1 cellular context compared by ENCODE assay signal in the genomic region with DNA sequence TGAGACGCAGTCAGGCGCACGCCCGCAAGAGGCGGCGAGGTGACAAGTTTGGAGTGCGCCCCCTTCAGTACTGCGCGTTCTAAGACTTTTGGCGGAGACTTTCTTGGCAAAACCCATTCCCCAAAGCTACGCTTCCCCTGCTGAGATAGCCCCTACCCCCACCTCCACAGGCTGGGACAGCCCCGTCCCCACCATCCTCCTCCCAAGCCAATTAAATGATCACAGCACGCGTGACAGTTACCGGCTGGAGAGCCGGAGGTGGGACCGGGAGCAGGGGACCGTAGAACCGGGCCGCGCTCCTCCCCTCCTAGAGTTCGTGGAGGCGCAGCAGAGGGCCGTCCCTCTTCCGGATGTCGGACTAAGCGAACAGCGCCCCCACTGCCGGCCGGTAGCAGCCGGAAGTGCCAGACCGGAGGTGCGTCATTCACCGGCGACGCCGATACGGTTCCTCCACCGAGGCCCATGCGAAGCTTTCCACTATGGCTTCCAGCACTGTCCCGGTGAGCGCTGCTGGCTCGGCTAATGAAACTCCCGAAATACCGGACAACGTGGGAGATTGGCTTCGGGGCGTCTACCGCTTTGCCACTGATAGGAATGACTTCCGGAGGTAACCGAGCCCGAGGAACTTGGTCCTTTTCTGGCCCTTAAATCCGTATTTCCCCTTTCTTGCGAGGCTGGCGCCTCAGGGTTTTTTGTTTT.
A peak's percentile ranks its signal among the peaks of the same experiment; 100 is the strongest.
TF ChIP-seq lines count a peak whose summit lies in the region.

A gene (plus strand): TSS at position 476 of the 699 bp plus-strand sequence. CDS start 4 bp downstream, at position 480.

TF ChIP-seq in SK-N-SH, 30 proteins besides CTCF, POLR2A, EP300 and RAD21 (continued from another document):
- TF ChIP-seq, protein P1, sequence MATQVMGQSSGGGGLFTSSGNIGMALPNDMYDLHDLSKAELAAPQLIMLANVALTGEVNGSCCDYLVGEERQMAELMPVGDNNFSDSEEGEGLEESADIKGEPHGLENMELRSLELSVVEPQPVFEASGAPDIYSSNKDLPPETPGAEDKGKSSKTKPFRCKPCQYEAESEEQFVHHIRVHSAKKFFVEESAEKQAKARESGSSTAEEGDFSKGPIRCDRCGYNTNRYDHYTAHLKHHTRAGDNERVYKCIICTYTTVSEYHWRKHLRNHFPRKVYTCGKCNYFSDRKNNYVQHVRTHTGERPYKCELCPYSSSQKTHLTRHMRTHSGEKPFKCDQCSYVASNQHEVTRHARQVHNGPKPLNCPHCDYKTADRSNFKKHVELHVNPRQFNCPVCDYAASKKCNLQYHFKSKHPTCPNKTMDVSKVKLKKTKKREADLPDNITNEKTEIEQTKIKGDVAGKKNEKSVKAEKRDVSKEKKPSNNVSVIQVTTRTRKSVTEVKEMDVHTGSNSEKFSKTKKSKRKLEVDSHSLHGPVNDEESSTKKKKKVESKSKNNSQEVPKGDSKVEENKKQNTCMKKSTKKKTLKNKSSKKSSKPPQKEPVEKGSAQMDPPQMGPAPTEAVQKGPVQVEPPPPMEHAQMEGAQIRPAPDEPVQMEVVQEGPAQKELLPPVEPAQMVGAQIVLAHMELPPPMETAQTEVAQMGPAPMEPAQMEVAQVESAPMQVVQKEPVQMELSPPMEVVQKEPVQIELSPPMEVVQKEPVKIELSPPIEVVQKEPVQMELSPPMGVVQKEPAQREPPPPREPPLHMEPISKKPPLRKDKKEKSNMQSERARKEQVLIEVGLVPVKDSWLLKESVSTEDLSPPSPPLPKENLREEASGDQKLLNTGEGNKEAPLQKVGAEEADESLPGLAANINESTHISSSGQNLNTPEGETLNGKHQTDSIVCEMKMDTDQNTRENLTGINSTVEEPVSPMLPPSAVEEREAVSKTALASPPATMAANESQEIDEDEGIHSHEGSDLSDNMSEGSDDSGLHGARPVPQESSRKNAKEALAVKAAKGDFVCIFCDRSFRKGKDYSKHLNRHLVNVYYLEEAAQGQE (IDR thresholded peaks at IDR 0.05; ENCODE audit: low read depth, low read length): peak; percentile 62; the same call in 1 of the 2 replicates
- TF ChIP-seq RXRA (IDR thresholded peaks at IDR 0.05; ENCODE audit: borderline replicate concordance, low read depth) (no peak), SMC3 (IDR thresholded peaks at IDR 0.05; ENCODE audit: low read depth, low read length) (peak; percentile 1; the same call in 1 of the 2 replicates), GABPA (IDR thresholded peaks at IDR 0.05; ENCODE audit: low read depth) (peak; percentile 96), POLR2AphosphoS5 (IDR thresholded peaks at IDR 0.05; ENCODE audit: low read depth, low read length) (peak; percentile 96)
- TF ChIP-seq, protein P2, sequence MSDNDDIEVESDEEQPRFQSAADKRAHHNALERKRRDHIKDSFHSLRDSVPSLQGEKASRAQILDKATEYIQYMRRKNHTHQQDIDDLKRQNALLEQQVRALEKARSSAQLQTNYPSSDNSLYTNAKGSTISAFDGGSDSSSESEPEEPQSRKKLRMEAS (IDR thresholded peaks at IDR 0.05; ENCODE audit: low read depth): peak; percentile 89; the same call in 1 of the 2 replicates
